In the genomic region with DNA sequence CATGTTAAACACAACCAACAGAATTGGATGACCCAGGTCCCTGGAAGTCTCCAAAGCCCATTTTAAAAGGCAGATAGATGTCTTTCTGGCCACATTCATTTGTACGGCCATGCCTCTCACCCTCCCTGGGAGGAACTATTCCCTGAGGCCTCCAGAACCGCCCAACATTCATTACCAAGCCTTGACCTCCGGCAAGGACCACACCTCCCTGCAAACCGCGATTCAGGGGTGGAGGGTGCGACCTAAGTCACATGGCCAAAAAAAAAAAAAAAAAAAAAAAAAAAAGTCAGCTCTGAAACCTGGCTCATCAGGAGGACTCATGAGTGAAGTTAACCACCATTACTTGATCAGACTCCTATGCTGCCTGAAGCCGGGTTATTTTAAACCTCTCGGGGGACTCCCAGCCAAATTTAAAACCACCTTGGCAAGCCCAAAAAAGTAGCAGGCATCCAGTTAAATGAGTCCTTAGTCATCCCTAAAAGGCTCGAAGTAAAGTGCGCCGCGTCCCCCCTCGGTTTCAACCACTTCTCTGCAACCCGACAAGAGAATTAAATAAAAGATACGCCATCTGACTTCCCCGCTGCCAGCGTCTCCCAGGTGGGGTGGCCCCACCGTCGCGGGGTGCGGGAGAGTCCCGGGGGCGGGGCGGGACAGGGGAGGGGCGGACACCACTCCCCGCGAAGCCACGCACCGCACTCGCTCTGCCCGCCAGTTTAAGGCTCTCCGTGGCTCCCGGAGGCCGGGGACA, we compare ENCODE assay signal across 8 cellular contexts. TPM values are rescaled to one million over a fixed set of nuclear protein-coding genes. Genes with fewer than 3 reads are reported as not detected.
A peak's percentile ranks its signal among the peaks of the same experiment; 100 is the strongest.
DNase-seq lines count a peak whose midpoint lies in the region; ATAC-seq, FAIRE-seq and TF ChIP-seq lines count a peak whose summit lies in the region.

No MANE protein-coding gene starts in this region.

- TF ChIP-seq POLR2A in GM12891 (IDR thresholded peaks at IDR 0.05; ENCODE audit: low read depth, low read length) (no peak), upper lobe of left lung (IDR thresholded peaks at IDR 0.05) (peak in 3 of 4 donors; percentile 64 to 83 (median 72))

- H3K9me3 ChIP-seq in upper lobe of left lung: no peaks in the 10 kb centered on the region

- CTCF ChIA-PET in RWPE1 (lab: Yijun Ruan, JAX): interaction anchor here (0.5 to 0.7 kb wide), 3 partner anchors 298 to 970 kb away, joined by 3 to 4 read pairs (median 3); no protein-coding TSS in a partner anchor

- H3K27ac Mint-ChIP-seq in osteocyte (ENCODE audit: unreplicated experiment): peak overlapping the region; percentile 99

- H3K27me3 ChIP-seq in upper lobe of left lung: no peaks in the 10 kb centered on the region

- H3K4me1 ChIP-seq in upper lobe of left lung: peaks cover 41 to 50% (median 45%) of the 10 kb centered on the region in 4 donors

- peak overlapping the region; percentile 58 to 83 (median 75) for H3K4me3 ChIP-seq in upper lobe of left lung

- 0 to 1% methylated on average over 31 to 33 of the region's 34 CpGs for WGBS in upper lobe of left lung, 2 donors

- no peaks in the 10 kb centered on the region for H3K9me3 Mint-ChIP-seq in osteocyte (ENCODE audit: unreplicated experiment)

- peaks cover 0 to 8% (median 1%) of the 10 kb centered on the region in 4 donors for H3K36me3 ChIP-seq in upper lobe of left lung

- peak; percentile 31 for DNase-seq in GM12891 (ENCODE audit: insufficient read length, low spot score)
- DNase-seq in RWPE1 (ENCODE audit: low spot score): peak; percentile 95
- peak; percentile 72 for DNase-seq in activated naive CD4-positive, alpha-beta T cell treated with Interleukin-2 at 50 U/mL for 16 hours
- peak; percentile 57 for DNase-seq in globus pallidus (ENCODE audit: low spot score)
- DNase-seq in osteocyte (ENCODE audit: extremely low spot score, unreplicated experiment): no peak
- DNase-seq in upper lobe of left lung: peak; percentile 78 to 91
- DNase-seq in NCI-H187 treated with DMSO at 0.1 percent for 48 hours (lab: John Stamatoyannopoulos, UW): no peak

- no peak for TF ChIP-seq CTCF in RWPE1 (conservative IDR thresholded peaks at IDR 0.05; ENCODE audit: low read depth)
- no peak for TF ChIP-seq CTCF in osteocyte (IDR thresholded peaks at IDR 0.05)
- TF ChIP-seq CTCF in upper lobe of left lung (IDR thresholded peaks at IDR 0.05): no peak

- H3K4me1 Mint-ChIP-seq in osteocyte (ENCODE audit: unreplicated experiment): peaks cover 52% of the 10 kb centered on the region

- peak overlapping the region; percentile 99 for H3K27ac ChIP-seq in RWPE1
- H3K27ac ChIP-seq in upper lobe of left lung: peak overlapping the region; percentile 99 to 100 (median 100)

- H3K4me3 Mint-ChIP-seq in osteocyte (ENCODE audit: unreplicated experiment): peak overlapping the region; percentile 98

- POLR2A ChIA-PET in RWPE1 (lab: Yijun Ruan, JAX; ENCODE audit: low non-redundant PET): interaction anchor here (1.0 kb wide), 1 partner anchor 9 kb away, joined by 4 read pairs; no protein-coding TSS in a partner anchor

- ATAC-seq in HG02870 (IDR thresholded peaks at IDR 0.05; ENCODE audit: unreplicated experiment): peak; percentile 35
- ATAC-seq in upper lobe of left lung (ENCODE audit: low FRiP score in 2 of 2): peak; percentile 72 to 82

- peaks cover 24% of the 10 kb centered on the region for H3K36me3 Mint-ChIP-seq in osteocyte (ENCODE audit: unreplicated experiment)

- FAIRE-seq in GM12891 (lab: Jason Lieb, UNC): peak; percentile 51

- TF ChIP-seq EP300 in upper lobe of left lung (IDR thresholded peaks at IDR 0.05): no peak

- no peaks in the 10 kb centered on the region for H3K27me3 Mint-ChIP-seq in osteocyte (ENCODE audit: unreplicated experiment)

TF ChIP-seq in GM12891, 5 proteins besides CTCF, POLR2A, EP300 and RAD21:
- TF ChIP-seq PAX5 (IDR thresholded peaks at IDR 0.05; ENCODE audit: insufficient read depth, low read length, severe bottlenecking) (no peak), POU2F2 (IDR thresholded peaks at IDR 0.05; ENCODE audit: low read depth, low read length) (no peak), SPI1 (IDR thresholded peaks at IDR 0.05; ENCODE audit: low read depth, low read length) (no peak), POLR2AphosphoS5 (IDR thresholded peaks at IDR 0.05; ENCODE audit: low read depth, low read length) (no peak), TAF1 (IDR thresholded peaks at IDR 0.05; ENCODE audit: low read depth, low read length) (no peak)

RNA-seq across cellular contexts. Expression of a gene that starts 2.4 kb away (rescaled TPM):
- 0.69 TPM for polyA plus RNA-seq in GM12891 (2012; ENCODE audit: low read depth, missing spikeins)
- total RNA-seq in osteocyte (83.4 and 85.3 TPM in 2 replicates), upper lobe of left lung (100 to 1,000 TPM in 2 of 6 donors, 10 to 100 TPM in 4; 51.8 to 135 (median 83.5) TPM)

Comparison
In these comparisons a context has a peak if more than half of its experiments do, and no peak if none do; other contexts are left out.
1. DNase-seq: peak in GM12891 (single experiment), RWPE1 (single experiment), activated naive CD4-positive, alpha-beta T cell treated with Interleukin-2 at 50 U/mL for 16 hours (single experiment), globus pallidus (single experiment) and upper lobe of left lung (2 of 2); none in osteocyte (single experiment) and NCI-H187 treated with DMSO at 0.1 percent for 48 hours (single experiment).